In the genomic region with DNA sequence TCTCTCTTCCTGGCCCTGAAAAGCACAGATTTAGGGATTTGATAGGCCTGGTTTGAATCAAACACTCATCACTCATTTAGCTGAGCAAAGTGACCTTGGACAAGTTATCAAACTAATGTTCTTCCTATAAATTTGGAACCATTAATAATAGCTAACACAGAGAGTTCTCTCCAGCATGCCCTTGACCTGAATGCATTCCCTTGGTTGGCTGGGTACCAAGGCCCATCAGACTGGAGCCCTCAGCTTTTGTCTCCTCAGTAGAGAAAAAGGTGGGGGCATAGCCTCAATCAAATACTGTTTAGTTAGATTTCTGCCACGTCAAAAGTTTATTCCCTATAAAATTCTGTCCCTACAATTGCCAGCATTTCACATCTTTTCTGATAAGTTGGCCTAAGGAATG, we compare ENCODE assay signal across 21 cellular contexts. TPM values are rescaled to one million over a fixed set of nuclear protein-coding genes. Genes with fewer than 3 reads are reported as not detected.
DNase-seq lines count a peak whose midpoint lies in the region; ATAC-seq and TF ChIP-seq lines count a peak whose summit lies in the region.
"Had no signal": no experiment of that assay in that cellular context is flagged by ENCODE, and none has a peak within 500 bp of the region (broad histone marks: within the 10 kb centered on the region; RNA-seq: fewer than 3 reads in every experiment).

No MANE protein-coding gene starts in this region.

- H3K27ac Mint-ChIP-seq in mesothelial cell of epicardium (peak overlapping the region; percentile 89), type B pancreatic cell (no peak overlapping the region)
- H3K27ac Mint-ChIP-seq: B cell had no signal

- H3K27me3 Mint-ChIP-seq in mesothelial cell of epicardium (ENCODE audit: low read depth), result peaks cover 7% of the 10 kb centered on the region
- peaks cover 8% of the 10 kb centered on the region for H3K27me3 Mint-ChIP-seq in type B pancreatic cell

- H2AFZ ChIP-seq in MM.1S (ENCODE audit: low read length), result no peak overlapping the region

- peak in 5 of 8 donors; percentile 24 to 72 (median 63) for ATAC-seq in heart right ventricle
- ATAC-seq in HG02588 (IDR thresholded peaks at IDR 0.05; ENCODE audit: unreplicated experiment), result no peak
- ATAC-seq: A549 had no signal

- H3K27ac ChIP-seq in heart right ventricle, result peak overlapping the region in 3 of 10 donors; percentile 6 to 16 (median 15)
- H3K27ac ChIP-seq in right atrium auricular region, result no peak overlapping the region
- peak overlapping the region; percentile 39 for H3K27ac ChIP-seq in skeletal muscle tissue (ENCODE audit: low read depth, low read length)
- H3K27ac ChIP-seq in MM.1S (ENCODE audit: low read length), result no peak overlapping the region
- H3K27ac ChIP-seq: A549, KMS-11 had no signal

- no peak overlapping the region for H3K9ac ChIP-seq in skeletal muscle tissue (ENCODE audit: low read depth in 1 of 3, low read length in 3 of 3)
- H3K9ac ChIP-seq in MM.1S (ENCODE audit: low read length), result no peak overlapping the region
- H3K9ac ChIP-seq: KMS-11 had no signal

- H3K4me1 Mint-ChIP-seq in mesothelial cell of epicardium (peaks cover 18% of the 10 kb centered on the region), type B pancreatic cell (ENCODE audit: unreplicated experiment) (peaks cover 17% of the 10 kb centered on the region)

- no peak for DNase-seq in heart right ventricle
- DNase-seq in right atrium auricular region (ENCODE audit: low spot score), result no peak
- no peak for DNase-seq in mesothelial cell of epicardium (ENCODE audit: low spot score in 2 of 2, unreplicated experiment in 2 of 2)
- DNase-seq in type B pancreatic cell (ENCODE audit: extremely low spot score, unreplicated experiment), result no peak
- no peak for DNase-seq in MM.1S
- DNase-seq: GDM1, IMR-90, NCI-H1105 treated with DMSO at 0.1 percent for 48 hours, NCI-H1694, NCI-H2081, NCI-H2171, NCI-H345, NCI-H524 treated with DMSO at 0.1 percent for 48 hours, NCI-H82, OCI-M1, SHP77 treated with DMSO at 0.1 percent for 48 hours had no signal

- no peaks in the 10 kb centered on the region for H3K36me3 ChIP-seq in heart right ventricle
- H3K36me3 ChIP-seq in right atrium auricular region, result no peaks in the 10 kb centered on the region
- no peaks in the 10 kb centered on the region for H3K36me3 ChIP-seq in skeletal muscle tissue (ENCODE audit: control insufficient read depth in 3 of 3, insufficient read depth in 3 of 3, low read length in 3 of 3)
- H3K36me3 ChIP-seq in MM.1S (replicated peaks; ENCODE audit: insufficient read depth, low read length), result no peaks in the 10 kb centered on the region

- 53 to 60% methylated on average over 1 of the region's 1 CpG for WGBS in heart right ventricle, 2 donors

- no peaks in the 10 kb centered on the region for H4K20me1 ChIP-seq in MM.1S (ENCODE audit: insufficient read depth, low read length)

- H3K4me3 ChIP-seq in heart right ventricle (no peak overlapping the region), right atrium auricular region (no peak overlapping the region), skeletal muscle tissue (ENCODE audit: low read length in 3 of 3) (no peak overlapping the region), MM.1S (ENCODE audit: low read length) (no peak overlapping the region)
- H3K4me3 ChIP-seq: A549 had no signal

- intact Hi-C loops in heart right ventricle (cut with DNase I), result loop anchor here in 2 of 10 donors (5.0 kb wide), 2 partner anchors 171 to 1791 kb away; no protein-coding TSS in a partner anchor

- no peak overlapping the region for H3K4me2 ChIP-seq in MM.1S (ENCODE audit: low read depth, low read length)
- H3K4me2 ChIP-seq: A549, KMS-11 had no signal

- H3F3A ChIP-seq in MM.1S (ENCODE audit: insufficient read depth, low read length), result no peaks in the 10 kb centered on the region

- H3K79me2 ChIP-seq in MM.1S (ENCODE audit: low read length), result no peaks in the 10 kb centered on the region

- no peaks in the 10 kb centered on the region for H3K9me3 ChIP-seq in heart right ventricle
- no peaks in the 10 kb centered on the region for H3K9me3 ChIP-seq in right atrium auricular region
- no peaks in the 10 kb centered on the region for H3K9me3 ChIP-seq in skeletal muscle tissue (ENCODE audit: control insufficient read depth in 3 of 3, low read length in 3 of 3)
- no peaks in the 10 kb centered on the region for H3K9me3 ChIP-seq in MM.1S (replicated peaks; ENCODE audit: insufficient read depth, low read length)
- H3K9me3 ChIP-seq: A549 had no signal

- peaks cover 0 to 25% (median 0%) of the 10 kb centered on the region in 9 donors for H3K4me1 ChIP-seq in heart right ventricle
- H3K4me1 ChIP-seq in right atrium auricular region, result peaks cover 0 to 4% of the 10 kb centered on the region in 2 donors
- peaks cover 0 to 9% (median 2%) of the 10 kb centered on the region in 3 donors for H3K4me1 ChIP-seq in skeletal muscle tissue (ENCODE audit: control insufficient read depth in 3 of 3, insufficient read depth in 3 of 3, low read length in 3 of 3)
- no peaks in the 10 kb centered on the region for H3K4me1 ChIP-seq in MM.1S (ENCODE audit: low read length)
- H3K4me1 ChIP-seq: A549 had no signal

- H3K9me2 ChIP-seq in MM.1S (replicated peaks; ENCODE audit: insufficient read depth, low read length), result no peaks in the 10 kb centered on the region

- H3K36me3 Mint-ChIP-seq in mesothelial cell of epicardium (no peaks in the 10 kb centered on the region), type B pancreatic cell (no peaks in the 10 kb centered on the region)

- H3K9me3 Mint-ChIP-seq in mesothelial cell of epicardium (no peaks in the 10 kb centered on the region), type B pancreatic cell (peaks cover 5% of the 10 kb centered on the region)

- H3K4me3 Mint-ChIP-seq in mesothelial cell of epicardium (no peak overlapping the region), type B pancreatic cell (no peak overlapping the region)
- H3K4me3 Mint-ChIP-seq: B cell had no signal

- TF ChIP-seq CTCF in heart right ventricle (IDR thresholded peaks at IDR 0.05) (no peak), right atrium auricular region (IDR thresholded peaks at IDR 0.05) (no peak), mesothelial cell of epicardium (IDR thresholded peaks at IDR 0.05; ENCODE audit: unreplicated experiment) (no peak), type B pancreatic cell (conservative IDR thresholded peaks at IDR 0.05) (no peak), MM.1S (IDR thresholded peaks at IDR 0.05; ENCODE audit: low read length) (no peak)

- H3K27me3 ChIP-seq in heart right ventricle (peaks cover 0 to 5% (median 0%) of the 10 kb centered on the region in 7 donors), right atrium auricular region (no peaks in the 10 kb centered on the region), skeletal muscle tissue (ENCODE audit: control insufficient read depth in 3 of 3, insufficient read depth in 3 of 3, low read length in 3 of 3) (no peaks in the 10 kb centered on the region), MM.1S (replicated peaks; ENCODE audit: insufficient read depth, low read length) (no peaks in the 10 kb centered on the region)

RNA-seq across cellular contexts. Expression of a gene that starts 13.8 kb away (rescaled TPM):
- total RNA-seq in heart right ventricle (10 to 100 TPM; 43.0 to 70.7 (median 64.1) TPM), right atrium auricular region (10 to 100 TPM; 17.3 to 51.8 TPM), mesothelial cell of epicardium (47.6 to 51.7 TPM (median 49.9 TPM) in 3 replicates), skeletal muscle tissue (24.0 TPM), type B pancreatic cell (ENCODE audit: low replicate concordance) (47.8 and 55.8 TPM in 2 replicates)
- 10 to 100 TPM; 12.2 to 21.9 TPM for polyA plus RNA-seq in heart right ventricle
